In the genomic region with DNA sequence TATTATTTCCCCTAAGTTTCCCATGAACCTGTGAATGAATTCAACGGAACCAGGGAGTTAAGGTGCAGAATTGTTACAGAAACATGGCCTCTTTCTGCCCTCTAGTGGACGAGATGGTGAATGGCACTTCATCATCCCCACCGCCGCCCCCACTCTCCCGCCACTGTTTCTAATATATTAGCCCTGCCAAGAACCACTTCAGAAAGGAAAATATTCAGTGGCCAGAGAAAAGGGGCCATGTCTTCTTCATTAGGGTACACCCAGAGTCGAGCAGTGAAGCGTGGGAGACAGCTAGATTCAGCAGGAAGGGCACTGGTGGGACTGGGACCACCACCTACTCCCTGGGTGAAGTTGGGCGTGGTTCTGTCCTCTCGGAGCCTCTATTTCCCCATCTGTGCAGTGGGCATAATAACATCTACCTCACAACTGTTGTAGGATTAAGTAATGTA, we compare ENCODE assay signal across 2 cellular contexts.
TF ChIP-seq lines count a peak whose summit lies in the region.

No MANE protein-coding gene starts in this region.

TF ChIP-seq in SK-N-SH treated with all-trans-retinoic acid at 6 μM for 48 hours, 23 proteins besides CTCF, POLR2A, EP300 and RAD21 (continued from another document):
- TF ChIP-seq, protein P1, sequence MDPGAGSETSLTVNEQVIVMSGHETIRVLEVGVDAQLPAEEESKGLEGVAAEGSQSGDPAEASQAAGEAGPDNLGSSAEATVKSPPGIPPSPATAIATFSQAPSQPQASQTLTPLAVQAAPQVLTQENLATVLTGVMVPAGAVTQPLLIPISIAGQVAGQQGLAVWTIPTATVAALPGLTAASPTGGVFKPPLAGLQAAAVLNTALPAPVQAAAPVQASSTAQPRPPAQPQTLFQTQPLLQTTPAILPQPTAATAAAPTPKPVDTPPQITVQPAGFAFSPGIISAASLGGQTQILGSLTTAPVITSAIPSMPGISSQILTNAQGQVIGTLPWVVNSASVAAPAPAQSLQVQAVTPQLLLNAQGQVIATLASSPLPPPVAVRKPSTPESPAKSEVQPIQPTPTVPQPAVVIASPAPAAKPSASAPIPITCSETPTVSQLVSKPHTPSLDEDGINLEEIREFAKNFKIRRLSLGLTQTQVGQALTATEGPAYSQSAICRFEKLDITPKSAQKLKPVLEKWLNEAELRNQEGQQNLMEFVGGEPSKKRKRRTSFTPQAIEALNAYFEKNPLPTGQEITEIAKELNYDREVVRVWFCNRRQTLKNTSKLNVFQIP (CRISPR knock-in tag; IDR thresholded peaks at IDR 0.05; ENCODE audit: borderline replicate concordance, low read depth), result no peak
- TF ChIP-seq SNAI2 (CRISPR knock-in tag; IDR thresholded peaks at IDR 0.05), result no peak
- TF ChIP-seq RARB (CRISPR knock-in tag; IDR thresholded peaks at IDR 0.05), result no peak
- no peak for TF ChIP-seq TOX (CRISPR knock-in tag; IDR thresholded peaks at IDR 0.05; ENCODE audit: borderline replicate concordance)
- TF ChIP-seq ZFP30 (CRISPR knock-in tag; IDR thresholded peaks at IDR 0.05), result no peak
- TF ChIP-seq ZC3H10 (CRISPR knock-in tag; IDR thresholded peaks at IDR 0.05), result no peak
- no peak for TF ChIP-seq ZFP3 (CRISPR knock-in tag; IDR thresholded peaks at IDR 0.05)
TF ChIP-seq in SK-N-SH treated with all-trans-retinoic acid at 6 μM for 48 hours: peak in this region for 0.

TF ChIP-seq in liver, 16 proteins besides CTCF, POLR2A, EP300 and RAD21 (continued from another document):
- TF ChIP-seq, protein P2, sequence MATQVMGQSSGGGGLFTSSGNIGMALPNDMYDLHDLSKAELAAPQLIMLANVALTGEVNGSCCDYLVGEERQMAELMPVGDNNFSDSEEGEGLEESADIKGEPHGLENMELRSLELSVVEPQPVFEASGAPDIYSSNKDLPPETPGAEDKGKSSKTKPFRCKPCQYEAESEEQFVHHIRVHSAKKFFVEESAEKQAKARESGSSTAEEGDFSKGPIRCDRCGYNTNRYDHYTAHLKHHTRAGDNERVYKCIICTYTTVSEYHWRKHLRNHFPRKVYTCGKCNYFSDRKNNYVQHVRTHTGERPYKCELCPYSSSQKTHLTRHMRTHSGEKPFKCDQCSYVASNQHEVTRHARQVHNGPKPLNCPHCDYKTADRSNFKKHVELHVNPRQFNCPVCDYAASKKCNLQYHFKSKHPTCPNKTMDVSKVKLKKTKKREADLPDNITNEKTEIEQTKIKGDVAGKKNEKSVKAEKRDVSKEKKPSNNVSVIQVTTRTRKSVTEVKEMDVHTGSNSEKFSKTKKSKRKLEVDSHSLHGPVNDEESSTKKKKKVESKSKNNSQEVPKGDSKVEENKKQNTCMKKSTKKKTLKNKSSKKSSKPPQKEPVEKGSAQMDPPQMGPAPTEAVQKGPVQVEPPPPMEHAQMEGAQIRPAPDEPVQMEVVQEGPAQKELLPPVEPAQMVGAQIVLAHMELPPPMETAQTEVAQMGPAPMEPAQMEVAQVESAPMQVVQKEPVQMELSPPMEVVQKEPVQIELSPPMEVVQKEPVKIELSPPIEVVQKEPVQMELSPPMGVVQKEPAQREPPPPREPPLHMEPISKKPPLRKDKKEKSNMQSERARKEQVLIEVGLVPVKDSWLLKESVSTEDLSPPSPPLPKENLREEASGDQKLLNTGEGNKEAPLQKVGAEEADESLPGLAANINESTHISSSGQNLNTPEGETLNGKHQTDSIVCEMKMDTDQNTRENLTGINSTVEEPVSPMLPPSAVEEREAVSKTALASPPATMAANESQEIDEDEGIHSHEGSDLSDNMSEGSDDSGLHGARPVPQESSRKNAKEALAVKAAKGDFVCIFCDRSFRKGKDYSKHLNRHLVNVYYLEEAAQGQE (IDR thresholded peaks at IDR 0.05), result no peak
- no peak for TF ChIP-seq JUND (IDR thresholded peaks at IDR 0.05)
